ENCODE assay signal across 15 cellular contexts in the genomic region with DNA sequence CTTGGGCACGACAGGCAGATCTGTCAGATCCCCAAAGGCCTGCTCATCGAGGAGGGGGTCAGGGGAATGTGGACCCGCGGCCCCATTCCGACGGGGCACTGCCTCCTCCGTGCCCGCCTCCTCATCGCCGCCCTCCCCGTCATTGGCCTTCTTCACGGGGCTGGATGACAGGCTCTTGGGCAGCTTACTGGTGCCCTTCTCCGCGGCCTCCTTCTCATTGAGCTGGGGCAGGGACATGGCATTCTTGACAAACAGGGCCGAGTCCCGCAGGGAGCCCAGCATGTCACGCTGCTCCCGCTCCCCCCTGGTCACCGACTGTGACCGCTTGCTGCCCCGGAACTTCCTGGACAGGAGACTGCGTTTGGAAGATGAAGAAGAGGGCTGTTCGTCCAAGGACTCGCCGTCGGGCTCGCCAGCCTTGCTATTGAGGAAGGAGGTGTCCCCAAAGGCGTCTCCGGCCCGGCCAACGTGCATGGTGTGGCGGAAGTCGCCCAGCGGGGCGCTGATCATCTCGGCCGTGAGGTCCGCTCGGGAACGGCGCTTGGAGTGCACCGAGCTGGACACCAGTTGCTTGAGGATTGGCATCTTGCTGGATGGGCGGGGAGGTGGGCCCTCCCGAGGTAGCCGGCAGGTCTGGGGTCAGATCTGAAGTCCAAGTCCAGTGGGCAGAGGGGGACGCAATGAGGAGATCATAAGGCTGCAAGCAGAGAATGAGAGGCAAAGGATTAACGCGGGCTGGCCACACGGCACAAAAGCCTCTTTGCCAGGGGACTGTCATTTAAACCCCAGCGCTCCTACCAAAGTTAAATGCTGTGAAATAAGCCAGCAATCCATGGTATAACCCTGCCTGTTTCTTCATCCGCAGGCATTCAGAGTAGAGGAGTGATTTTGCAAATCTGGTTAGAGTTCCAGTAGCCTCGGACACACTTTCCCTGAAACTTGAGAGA.
DNase-seq lines count a peak whose midpoint lies in the region; ATAC-seq and TF ChIP-seq lines count a peak whose summit lies in the region.
"Had no signal": no experiment of that assay in that cellular context is flagged by ENCODE, and none has a peak within 500 bp of the region (broad histone marks: within the 10 kb centered on the region; RNA-seq: fewer than 3 reads in every experiment).

No MANE protein-coding gene starts in this region.

- H3K4me3 ChIP-seq in LNCaP clone FGC (ENCODE audit: low read depth, low read length) (0 out of 2 replicates have a peak overlapping the region, but pooled peaks have one; percentile 19), astrocyte of the cerebellum (ENCODE audit: low read depth, low read length) (peak overlapping the region; percentile 2)
- H3K4me3 ChIP-seq: BLaER1 treated with 17β-estradiol and CSF1 and Interleukin-3, amounts not matched to agents 10 nM and 100 nM; hepatocyte had no signal

- no peaks in the 10 kb centered on the region for H3K27me3 ChIP-seq in layer of hippocampus (ENCODE audit: control insufficient read depth, insufficient read depth, low read length)
- H3K27me3 ChIP-seq: BLaER1 treated with 17β-estradiol and CSF1 and Interleukin-3, amounts not matched to agents 10 nM and 100 nM; hepatocyte had no signal

- in situ Hi-C loops in astrocyte of the cerebellum (cut with HindIII; ENCODE audit: low sequenced_read_pairs), result no loop called here

- H3K27ac ChIP-seq in layer of hippocampus (ENCODE audit: low read depth, low read length) (peak overlapping the region; percentile 42), substantia nigra (ENCODE audit: low read depth, low read length, poor library complexity, severe bottlenecking) (peak overlapping the region; percentile 5)
- H3K27ac ChIP-seq: hepatocyte had no signal

- no peak for ATAC-seq in GM21423 (IDR thresholded peaks at IDR 0.05; ENCODE audit: unreplicated experiment)
- ATAC-seq: left colon; naive thymus-derived CD4-positive, alpha-beta T cell had no signal

- DNase-seq in LNCaP clone FGC (ENCODE audit: low read depth) (no peak), astrocyte of the cerebellum (ENCODE audit: low read depth) (no peak), substantia nigra (lab: John Stamatoyannopoulos, UW) (peak in 1 of 49 donors; percentile 47), NOMO-1 treated with dmso at 0.1 percent for 144 hours (lab: John Stamatoyannopoulos, UW; ENCODE audit: unreplicated experiment) (no peak), NCI-H2171 (lab: John Stamatoyannopoulos, UW) (no peak)
- DNase-seq in effector CD8-positive, alpha-beta T cell (lab: John Stamatoyannopoulos, UW), result no peak
- DNase-seq: activated CD4-positive, alpha-beta T cell treated with anti-CD3 and anti-CD28 coated beads, Interleukin-2, amount 10 ng/mL, durations not matched to agents 24 days and 14 days; left colon; naive thymus-derived CD4-positive, alpha-beta T cell; stimulated activated CD4-positive, alpha-beta T cell treated with anti-CD3 and anti-CD28 coated beads, Interleukin-2, amount 100 ng/mL, for 48 hours; T-helper 9 cell had no signal

- no peak for TF ChIP-seq CTCF in LNCaP clone FGC (IDR thresholded peaks at IDR 0.05; ENCODE audit: control insufficient read depth, extremely low read depth, insufficient read depth)
- no peak for TF ChIP-seq CTCF in astrocyte of the cerebellum (IDR thresholded peaks at IDR 0.05; ENCODE audit: low read depth, low read length, missing control alignments)
